8 cellular contexts compared by ENCODE assay signal in genomic region chr14:77303417-77304156, GRCh38. TPM values are rescaled to one million over a fixed set of nuclear protein-coding genes. Genes with fewer than 3 reads are reported as not detected.
A peak's percentile ranks its signal among the peaks of the same experiment; 100 is the strongest.
DNase-seq lines count a peak whose midpoint lies in the region; ATAC-seq lines count a peak whose summit lies in the region.

No MANE protein-coding gene starts in this region.

- peaks cover 29% of the 10 kb centered on the region for H3K4me1 Mint-ChIP-seq in activated CD4-positive, alpha-beta T cell treated with anti-CD3 and anti-CD28 coated beads, Interleukin-2, amount 10 ng/mL, durations not matched to agents 24 days and 14 days

- DNase-seq in activated CD4-positive, alpha-beta T cell treated with anti-CD3 and anti-CD28 coated beads, Interleukin-2, amount 10 ng/mL, durations not matched to agents 24 days and 14 days = peak; percentile 78
- DNase-seq in activated CD4-positive, alpha-beta T cell treated with anti-CD3 and anti-CD28 coated beads, Interleukin-2, amount 50 U/mL, for 1 hour = no peak
- DNase-seq in LHCN-M2 (ENCODE audit: low read depth) = peak; percentile 95
- peak; percentile 46 to 55 for DNase-seq in activated T-cell treated with anti-CD3 and anti-CD28 coated beads, Interleukin-2, amount 50 U/mL, for 48 hours
- peak; percentile 86 for DNase-seq in glomerular visceral epithelial cell (ENCODE audit: extremely low spot score)
- DNase-seq in stimulated activated CD8-positive, alpha-beta memory T cell treated with anti-CD3 and anti-CD28 coated beads, Interleukin-4, amount 100 ng/mL, for 48 hours = peak; percentile 60
- no peak for DNase-seq in iPS-NIHi7 (ENCODE audit: extremely low spot score)

- peaks cover 2% of the 10 kb centered on the region for H3K36me3 Mint-ChIP-seq in activated CD4-positive, alpha-beta T cell treated with anti-CD3 and anti-CD28 coated beads, Interleukin-2, amount 10 ng/mL, durations not matched to agents 24 days and 14 days (ENCODE audit: low read depth)

- no peaks in the 10 kb centered on the region for H3K9me3 Mint-ChIP-seq in activated CD4-positive, alpha-beta T cell treated with anti-CD3 and anti-CD28 coated beads, Interleukin-2, amount 10 ng/mL, durations not matched to agents 24 days and 14 days

- peak overlapping the region; percentile 51 for H3K4me3 Mint-ChIP-seq in activated CD4-positive, alpha-beta T cell treated with anti-CD3 and anti-CD28 coated beads, Interleukin-2, amount 10 ng/mL, durations not matched to agents 24 days and 14 days

- ATAC-seq in HG03439 (IDR thresholded peaks at IDR 0.05; ENCODE audit: unreplicated experiment) = no peak

- peak overlapping the region; percentile 91 for H3K27ac Mint-ChIP-seq in activated CD4-positive, alpha-beta T cell treated with anti-CD3 and anti-CD28 coated beads, Interleukin-2, amount 10 ng/mL, durations not matched to agents 24 days and 14 days

- intact Hi-C loops in activated CD4-positive, alpha-beta T cell treated with anti-CD3 and anti-CD28 coated beads, Interleukin-2, amount 10 ng/mL, durations not matched to agents 24 days and 14 days (cut with micrococcal nuclease) = loop anchor here (1.0 to 5.0 kb wide), 9 partner anchors 13 to 404 kb away; partner anchors contain the start of genes AHSA1, ALKBH1, CIPC and GSTZ1

- no peaks in the 10 kb centered on the region for H3K27me3 Mint-ChIP-seq in activated CD4-positive, alpha-beta T cell treated with anti-CD3 and anti-CD28 coated beads, Interleukin-2, amount 10 ng/mL, durations not matched to agents 24 days and 14 days

RNA-seq across cellular contexts. Expression of gene POMT2, which starts 17.1 kb away (rescaled TPM):
- total RNA-seq in activated CD4-positive, alpha-beta T cell treated with anti-CD3 and anti-CD28 coated beads, Interleukin-2, amount 10 ng/mL, durations not matched to agents 24 days and 14 days = 23.5 and 24.3 TPM in 2 replicates
- 12.2 and 15.0 TPM in 2 replicates for total RNA-seq in LHCN-M2 (2014; rRNA removed)
- 16.3 TPM for polyA plus RNA-seq in LHCN-M2 (2012)

RNA-seq across cellular contexts. Expression of gene GSTZ1, which starts 17.2 kb away (rescaled TPM):
- 9.5 and 9.9 TPM in 2 replicates for total RNA-seq in activated CD4-positive, alpha-beta T cell treated with anti-CD3 and anti-CD28 coated beads, Interleukin-2, amount 10 ng/mL, durations not matched to agents 24 days and 14 days
- total RNA-seq in LHCN-M2 (2014; rRNA removed) = 25.8 and 27.7 TPM in 2 replicates
- polyA plus RNA-seq in LHCN-M2 (2012) = 24.1 TPM

RNA-seq across cellular contexts. Expression of gene NGB, which starts 32.6 kb away (rescaled TPM):
- not detected in 2 replicates for total RNA-seq in activated CD4-positive, alpha-beta T cell treated with anti-CD3 and anti-CD28 coated beads, Interleukin-2, amount 10 ng/mL, durations not matched to agents 24 days and 14 days
- not detected in 2 replicates for total RNA-seq in LHCN-M2 (2014; rRNA removed)
- polyA plus RNA-seq in LHCN-M2 (2012) = not detected

Comparison
In these comparisons a context has a peak if more than half of its experiments do, and no peak if none do; other contexts are left out.
1. DNase-seq: peak in activated CD4-positive, alpha-beta T cell treated with anti-CD3 and anti-CD28 coated beads, Interleukin-2, amount 10 ng/mL, durations not matched to agents 24 days and 14 days (single experiment), LHCN-M2 (single experiment), activated T-cell treated with anti-CD3 and anti-CD28 coated beads, Interleukin-2, amount 50 U/mL, for 48 hours (2 of 2), glomerular visceral epithelial cell (single experiment) and stimulated activated CD8-positive, alpha-beta memory T cell treated with anti-CD3 and anti-CD28 coated beads, Interleukin-4, amount 100 ng/mL, for 48 hours (single experiment); none in activated CD4-positive, alpha-beta T cell treated with anti-CD3 and anti-CD28 coated beads, Interleukin-2, amount 50 U/mL, for 1 hour (single experiment) and iPS-NIHi7 (single experiment).